ENCODE assay signal across 1 cellular context in the genomic region with DNA sequence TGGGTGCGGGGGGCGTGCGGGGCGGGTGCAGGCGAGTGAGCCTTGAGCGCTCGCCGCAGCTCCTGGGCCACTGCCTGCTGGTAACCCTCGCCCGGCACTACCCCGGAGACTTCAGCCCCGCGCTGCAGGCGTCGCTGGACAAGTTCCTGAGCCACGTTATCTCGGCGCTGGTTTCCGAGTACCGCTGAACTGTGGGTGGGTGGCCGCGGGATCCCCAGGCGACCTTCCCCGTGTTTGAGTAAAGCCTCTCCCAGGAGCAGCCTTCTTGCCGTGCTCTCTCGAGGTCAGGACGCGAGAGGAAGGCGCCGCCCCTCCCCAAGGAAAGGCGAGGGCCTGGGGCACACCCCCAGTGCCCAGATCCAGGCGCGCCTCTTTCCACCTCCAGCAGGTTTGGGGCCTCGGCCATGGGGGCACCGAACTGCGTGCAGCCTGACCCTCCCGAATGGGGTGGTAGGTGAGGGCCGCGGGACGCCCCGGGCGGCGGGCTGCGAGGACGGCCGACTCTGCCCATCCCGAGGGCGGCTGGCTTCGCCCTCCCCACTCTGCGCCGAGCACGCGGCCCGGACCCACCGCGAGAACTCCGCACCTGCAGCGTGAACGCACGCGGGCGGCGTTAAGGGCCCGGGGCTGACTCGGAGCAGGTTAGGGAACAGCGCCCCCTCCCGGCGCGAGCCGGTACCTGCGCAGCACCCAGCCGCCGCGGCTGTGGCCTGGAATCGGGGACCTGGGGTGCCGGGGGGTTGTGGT.
A peak's percentile ranks its signal among the peaks of the same experiment; 100 is the strongest.
TF ChIP-seq lines count a peak whose summit lies in the region.

No MANE protein-coding gene starts in this region.

TF ChIP-seq in HepG2, 621 proteins besides CTCF, POLR2A, EP300 and RAD21 (continued from another document and continues in another):
- TF ChIP-seq, protein P1, sequence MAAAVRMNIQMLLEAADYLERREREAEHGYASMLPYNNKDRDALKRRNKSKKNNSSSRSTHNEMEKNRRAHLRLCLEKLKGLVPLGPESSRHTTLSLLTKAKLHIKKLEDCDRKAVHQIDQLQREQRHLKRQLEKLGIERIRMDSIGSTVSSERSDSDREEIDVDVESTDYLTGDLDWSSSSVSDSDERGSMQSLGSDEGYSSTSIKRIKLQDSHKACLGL (CRISPR knock-in tag; IDR thresholded peaks at IDR 0.05) = peak; percentile 99
- TF ChIP-seq ERF (CRISPR knock-in tag; IDR thresholded peaks at IDR 0.05) (peak; percentile 98), ZNF451 (CRISPR knock-in tag; IDR thresholded peaks at IDR 0.05) (peak; percentile 98), ZNF776 (CRISPR knock-in tag; IDR thresholded peaks at IDR 0.05) (peak; percentile 100), RNF2 (conservative IDR thresholded peaks at IDR 0.05; ENCODE audit: low read depth) (peak; percentile 99), YEATS4 (CRISPR knock-in tag; IDR thresholded peaks at IDR 0.05; ENCODE audit: borderline replicate concordance) (peak; percentile 94), ZNF572 (CRISPR knock-in tag; IDR thresholded peaks at IDR 0.05) (no peak; the same call in 1 of the 2 replicates), SOX6 (IDR thresholded peaks at IDR 0.05) (no peak), SOX6 (CRISPR knock-in tag; IDR thresholded peaks at IDR 0.05) (peak; percentile 64), ARNT (IDR thresholded peaks at IDR 0.05) (no peak), ZNF432 (CRISPR knock-in tag; IDR thresholded peaks at IDR 0.05; ENCODE audit: borderline replicate concordance) (peak; percentile 68; the same call in 1 of the 2 replicates), TSC22D2 (CRISPR knock-in tag; IDR thresholded peaks at IDR 0.05; ENCODE audit: borderline replicate concordance) (peak; percentile 93), SOX5 (CRISPR knock-in tag; IDR thresholded peaks at IDR 0.05; ENCODE audit: borderline replicate concordance) (peak; percentile 64; the same call in 1 of the 2 replicates), CBFB (CRISPR knock-in tag; IDR thresholded peaks at IDR 0.05) (peak; percentile 89; the same call in 1 of the 2 replicates), JARID2 (CRISPR knock-in tag; IDR thresholded peaks at IDR 0.05; ENCODE audit: insufficient replicate concordance) (no peak), PCBP1 (IDR thresholded peaks at IDR 0.05; ENCODE audit: borderline replicate concordance, low read depth, low read length) (no peak), RFX1 (IDR thresholded peaks at IDR 0.05) (no peak), MTA3 (CRISPR knock-in tag; IDR thresholded peaks at IDR 0.05) (no peak), ZNF766 (CRISPR knock-in tag; IDR thresholded peaks at IDR 0.05; ENCODE audit: borderline replicate concordance) (peak; percentile 99), ZNF614 (CRISPR knock-in tag; IDR thresholded peaks at IDR 0.05; ENCODE audit: borderline replicate concordance) (peak; percentile 80; the same call in 1 of the 2 replicates), ZNF333 (CRISPR knock-in tag; IDR thresholded peaks at IDR 0.05; ENCODE audit: borderline replicate concordance) (peak; percentile 99), PHF21A (CRISPR knock-in tag; IDR thresholded peaks at IDR 0.05) (peak; percentile 59; the same call in 1 of the 2 replicates), SIN3A (IDR thresholded peaks at IDR 0.05; ENCODE audit: borderline replicate concordance, low read depth, low read length) (peak; percentile 61; the same call in 1 of the 2 replicates), RXRB (CRISPR knock-in tag; IDR thresholded peaks at IDR 0.05; ENCODE audit: borderline replicate concordance) (peak; percentile 73), JUND (CRISPR knock-in tag; IDR thresholded peaks at IDR 0.05) (peak; percentile 87), ZSCAN25 (CRISPR knock-in tag; IDR thresholded peaks at IDR 0.05) (peak; percentile 95), IKZF1 (IDR thresholded peaks at IDR 0.05) (no peak), ZNF674 (CRISPR knock-in tag; IDR thresholded peaks at IDR 0.05; ENCODE audit: low read depth) (peak; percentile 99), ZNF605 (CRISPR knock-in tag; IDR thresholded peaks at IDR 0.05) (peak; percentile 98), SP140L (CRISPR knock-in tag; IDR thresholded peaks at IDR 0.05; ENCODE audit: borderline replicate concordance) (0 out of 2 replicates have a peak, but pooled peaks have one; percentile 35), ZKSCAN1 (IDR thresholded peaks at IDR 0.05; ENCODE audit: low read length) (no peak), ZMYM4 (CRISPR knock-in tag; IDR thresholded peaks at IDR 0.05) (peak; percentile 87), ZNF737 (CRISPR knock-in tag; IDR thresholded peaks at IDR 0.05; ENCODE audit: borderline replicate concordance) (no peak), KLF12 (CRISPR knock-in tag; IDR thresholded peaks at IDR 0.05; ENCODE audit: borderline replicate concordance) (peak; percentile 84), THAP11 (CRISPR knock-in tag; IDR thresholded peaks at IDR 0.05) (peak; percentile 84), ZNF577 (CRISPR knock-in tag; IDR thresholded peaks at IDR 0.05; ENCODE audit: borderline replicate concordance, low read depth) (no peak; the same call in 1 of the 2 replicates), CEBPB (IDR thresholded peaks at IDR 0.05; ENCODE audit: borderline replicate concordance, low read depth, low read length) (no peak), MIER3 (CRISPR knock-in tag; IDR thresholded peaks at IDR 0.05; ENCODE audit: borderline replicate concordance) (peak; percentile 69; the same call in 1 of the 2 replicates), ZNF20 (CRISPR knock-in tag; IDR thresholded peaks at IDR 0.05) (no peak), PHB2 (IDR thresholded peaks at IDR 0.05; ENCODE audit: partially characterized antibody) (no peak), PHF8 (CRISPR knock-in tag; IDR thresholded peaks at IDR 0.05) (peak; percentile 65; the same call in 1 of the 2 replicates), KDM2A (CRISPR knock-in tag; IDR thresholded peaks at IDR 0.05; ENCODE audit: borderline replicate concordance, low read depth) (peak; percentile 100), KAT2B (IDR thresholded peaks at IDR 0.05; ENCODE audit: borderline replicate concordance, low read depth, low read length) (no peak), ZFP36 (IDR thresholded peaks at IDR 0.05; ENCODE audit: borderline replicate concordance, low read depth, low read length, partially characterized antibody) (no peak)
- TF ChIP-seq, protein P2, sequence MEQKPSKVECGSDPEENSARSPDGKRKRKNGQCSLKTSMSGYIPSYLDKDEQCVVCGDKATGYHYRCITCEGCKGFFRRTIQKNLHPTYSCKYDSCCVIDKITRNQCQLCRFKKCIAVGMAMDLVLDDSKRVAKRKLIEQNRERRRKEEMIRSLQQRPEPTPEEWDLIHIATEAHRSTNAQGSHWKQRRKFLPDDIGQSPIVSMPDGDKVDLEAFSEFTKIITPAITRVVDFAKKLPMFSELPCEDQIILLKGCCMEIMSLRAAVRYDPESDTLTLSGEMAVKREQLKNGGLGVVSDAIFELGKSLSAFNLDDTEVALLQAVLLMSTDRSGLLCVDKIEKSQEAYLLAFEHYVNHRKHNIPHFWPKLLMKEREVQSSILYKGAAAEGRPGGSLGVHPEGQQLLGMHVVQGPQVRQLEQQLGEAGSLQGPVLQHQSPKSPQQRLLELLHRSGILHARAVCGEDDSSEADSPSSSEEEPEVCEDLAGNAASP (CRISPR knock-in tag; IDR thresholded peaks at IDR 0.05; ENCODE audit: borderline replicate concordance) = peak; percentile 83
- TF ChIP-seq, protein P3, sequence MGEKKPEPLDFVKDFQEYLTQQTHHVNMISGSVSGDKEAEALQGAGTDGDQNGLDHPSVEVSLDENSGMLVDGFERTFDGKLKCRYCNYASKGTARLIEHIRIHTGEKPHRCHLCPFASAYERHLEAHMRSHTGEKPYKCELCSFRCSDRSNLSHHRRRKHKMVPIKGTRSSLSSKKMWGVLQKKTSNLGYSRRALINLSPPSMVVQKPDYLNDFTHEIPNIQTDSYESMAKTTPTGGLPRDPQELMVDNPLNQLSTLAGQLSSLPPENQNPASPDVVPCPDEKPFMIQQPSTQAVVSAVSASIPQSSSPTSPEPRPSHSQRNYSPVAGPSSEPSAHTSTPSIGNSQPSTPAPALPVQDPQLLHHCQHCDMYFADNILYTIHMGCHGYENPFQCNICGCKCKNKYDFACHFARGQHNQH (CRISPR knock-in tag; IDR thresholded peaks at IDR 0.05) = peak; percentile 91
- TF ChIP-seq, protein P4, sequence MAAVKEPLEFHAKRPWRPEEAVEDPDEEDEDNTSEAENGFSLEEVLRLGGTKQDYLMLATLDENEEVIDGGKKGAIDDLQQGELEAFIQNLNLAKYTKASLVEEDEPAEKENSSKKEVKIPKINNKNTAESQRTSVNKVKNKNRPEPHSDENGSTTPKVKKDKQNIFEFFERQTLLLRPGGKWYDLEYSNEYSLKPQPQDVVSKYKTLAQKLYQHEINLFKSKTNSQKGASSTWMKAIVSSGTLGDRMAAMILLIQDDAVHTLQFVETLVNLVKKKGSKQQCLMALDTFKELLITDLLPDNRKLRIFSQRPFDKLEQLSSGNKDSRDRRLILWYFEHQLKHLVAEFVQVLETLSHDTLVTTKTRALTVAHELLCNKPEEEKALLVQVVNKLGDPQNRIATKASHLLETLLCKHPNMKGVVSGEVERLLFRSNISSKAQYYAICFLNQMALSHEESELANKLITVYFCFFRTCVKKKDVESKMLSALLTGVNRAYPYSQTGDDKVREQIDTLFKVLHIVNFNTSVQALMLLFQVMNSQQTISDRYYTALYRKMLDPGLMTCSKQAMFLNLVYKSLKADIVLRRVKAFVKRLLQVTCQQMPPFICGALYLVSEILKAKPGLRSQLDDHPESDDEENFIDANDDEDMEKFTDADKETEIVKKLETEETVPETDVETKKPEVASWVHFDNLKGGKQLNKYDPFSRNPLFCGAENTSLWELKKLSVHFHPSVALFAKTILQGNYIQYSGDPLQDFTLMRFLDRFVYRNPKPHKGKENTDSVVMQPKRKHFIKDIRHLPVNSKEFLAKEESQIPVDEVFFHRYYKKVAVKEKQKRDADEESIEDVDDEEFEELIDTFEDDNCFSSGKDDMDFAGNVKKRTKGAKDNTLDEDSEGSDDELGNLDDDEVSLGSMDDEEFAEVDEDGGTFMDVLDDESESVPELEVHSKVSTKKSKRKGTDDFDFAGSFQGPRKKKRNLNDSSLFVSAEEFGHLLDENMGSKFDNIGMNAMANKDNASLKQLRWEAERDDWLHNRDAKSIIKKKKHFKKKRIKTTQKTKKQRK (IDR thresholded peaks at IDR 0.05; ENCODE audit: low read length) = no peak
- TF ChIP-seq, protein P5, sequence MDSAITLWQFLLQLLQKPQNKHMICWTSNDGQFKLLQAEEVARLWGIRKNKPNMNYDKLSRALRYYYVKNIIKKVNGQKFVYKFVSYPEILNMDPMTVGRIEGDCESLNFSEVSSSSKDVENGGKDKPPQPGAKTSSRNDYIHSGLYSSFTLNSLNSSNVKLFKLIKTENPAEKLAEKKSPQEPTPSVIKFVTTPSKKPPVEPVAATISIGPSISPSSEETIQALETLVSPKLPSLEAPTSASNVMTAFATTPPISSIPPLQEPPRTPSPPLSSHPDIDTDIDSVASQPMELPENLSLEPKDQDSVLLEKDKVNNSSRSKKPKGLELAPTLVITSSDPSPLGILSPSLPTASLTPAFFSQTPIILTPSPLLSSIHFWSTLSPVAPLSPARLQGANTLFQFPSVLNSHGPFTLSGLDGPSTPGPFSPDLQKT (CRISPR knock-in tag; IDR thresholded peaks at IDR 0.05; ENCODE audit: borderline replicate concordance) = peak; percentile 10; the same call in 1 of the 2 replicates
- TF ChIP-seq, protein P6, sequence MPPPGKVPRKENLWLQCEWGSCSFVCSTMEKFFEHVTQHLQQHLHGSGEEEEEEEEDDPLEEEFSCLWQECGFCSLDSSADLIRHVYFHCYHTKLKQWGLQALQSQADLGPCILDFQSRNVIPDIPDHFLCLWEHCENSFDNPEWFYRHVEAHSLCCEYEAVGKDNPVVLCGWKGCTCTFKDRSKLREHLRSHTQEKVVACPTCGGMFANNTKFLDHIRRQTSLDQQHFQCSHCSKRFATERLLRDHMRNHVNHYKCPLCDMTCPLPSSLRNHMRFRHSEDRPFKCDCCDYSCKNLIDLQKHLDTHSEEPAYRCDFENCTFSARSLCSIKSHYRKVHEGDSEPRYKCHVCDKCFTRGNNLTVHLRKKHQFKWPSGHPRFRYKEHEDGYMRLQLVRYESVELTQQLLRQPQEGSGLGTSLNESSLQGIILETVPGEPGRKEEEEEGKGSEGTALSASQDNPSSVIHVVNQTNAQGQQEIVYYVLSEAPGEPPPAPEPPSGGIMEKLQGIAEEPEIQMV (CRISPR knock-in tag; IDR thresholded peaks at IDR 0.05; ENCODE audit: low read depth) = peak; percentile 95
- TF ChIP-seq, protein P7, sequence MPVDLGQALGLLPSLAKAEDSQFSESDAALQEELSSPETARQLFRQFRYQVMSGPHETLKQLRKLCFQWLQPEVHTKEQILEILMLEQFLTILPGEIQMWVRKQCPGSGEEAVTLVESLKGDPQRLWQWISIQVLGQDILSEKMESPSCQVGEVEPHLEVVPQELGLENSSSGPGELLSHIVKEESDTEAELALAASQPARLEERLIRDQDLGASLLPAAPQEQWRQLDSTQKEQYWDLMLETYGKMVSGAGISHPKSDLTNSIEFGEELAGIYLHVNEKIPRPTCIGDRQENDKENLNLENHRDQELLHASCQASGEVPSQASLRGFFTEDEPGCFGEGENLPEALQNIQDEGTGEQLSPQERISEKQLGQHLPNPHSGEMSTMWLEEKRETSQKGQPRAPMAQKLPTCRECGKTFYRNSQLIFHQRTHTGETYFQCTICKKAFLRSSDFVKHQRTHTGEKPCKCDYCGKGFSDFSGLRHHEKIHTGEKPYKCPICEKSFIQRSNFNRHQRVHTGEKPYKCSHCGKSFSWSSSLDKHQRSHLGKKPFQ (CRISPR knock-in tag; IDR thresholded peaks at IDR 0.05; ENCODE audit: insufficient replicate concordance) = peak; percentile 86
- TF ChIP-seq, protein P8, sequence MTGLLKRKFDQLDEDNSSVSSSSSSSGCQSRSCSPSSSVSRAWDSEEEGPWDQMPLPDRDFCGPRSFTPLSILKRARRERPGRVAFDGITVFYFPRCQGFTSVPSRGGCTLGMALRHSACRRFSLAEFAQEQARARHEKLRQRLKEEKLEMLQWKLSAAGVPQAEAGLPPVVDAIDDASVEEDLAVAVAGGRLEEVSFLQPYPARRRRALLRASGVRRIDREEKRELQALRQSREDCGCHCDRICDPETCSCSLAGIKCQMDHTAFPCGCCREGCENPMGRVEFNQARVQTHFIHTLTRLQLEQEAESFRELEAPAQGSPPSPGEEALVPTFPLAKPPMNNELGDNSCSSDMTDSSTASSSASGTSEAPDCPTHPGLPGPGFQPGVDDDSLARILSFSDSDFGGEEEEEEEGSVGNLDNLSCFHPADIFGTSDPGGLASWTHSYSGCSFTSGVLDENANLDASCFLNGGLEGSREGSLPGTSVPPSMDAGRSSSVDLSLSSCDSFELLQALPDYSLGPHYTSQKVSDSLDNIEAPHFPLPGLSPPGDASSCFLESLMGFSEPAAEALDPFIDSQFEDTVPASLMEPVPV (CRISPR knock-in tag; IDR thresholded peaks at IDR 0.05) = peak; percentile 99
- TF ChIP-seq, protein P9, sequence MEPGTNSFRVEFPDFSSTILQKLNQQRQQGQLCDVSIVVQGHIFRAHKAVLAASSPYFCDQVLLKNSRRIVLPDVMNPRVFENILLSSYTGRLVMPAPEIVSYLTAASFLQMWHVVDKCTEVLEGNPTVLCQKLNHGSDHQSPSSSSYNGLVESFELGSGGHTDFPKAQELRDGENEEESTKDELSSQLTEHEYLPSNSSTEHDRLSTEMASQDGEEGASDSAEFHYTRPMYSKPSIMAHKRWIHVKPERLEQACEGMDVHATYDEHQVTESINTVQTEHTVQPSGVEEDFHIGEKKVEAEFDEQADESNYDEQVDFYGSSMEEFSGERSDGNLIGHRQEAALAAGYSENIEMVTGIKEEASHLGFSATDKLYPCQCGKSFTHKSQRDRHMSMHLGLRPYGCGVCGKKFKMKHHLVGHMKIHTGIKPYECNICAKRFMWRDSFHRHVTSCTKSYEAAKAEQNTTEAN (CRISPR knock-in tag; conservative IDR thresholded peaks at IDR 0.05) = peak; percentile 96
